Comparison of ENCODE assay signal across 8 cellular contexts in genomic region chr12:2957816-2958431, GRCh38. TPM values are rescaled to one million over a fixed set of nuclear protein-coding genes. Genes with fewer than 3 reads are reported as not detected.
DNase-seq lines count a peak whose midpoint lies in the region; ATAC-seq, FAIRE-seq and TF ChIP-seq lines count a peak whose summit lies in the region.

No MANE protein-coding gene starts in this region.

- no peak overlapping the region for H3K9ac ChIP-seq in liver (ENCODE audit: low read depth in 1 of 2, low read length in 2 of 2)

- H3K4me3 Mint-ChIP-seq in stimulated activated naive CD8-positive, alpha-beta T cell treated with anti-CD3 and anti-CD28 coated beads, Interleukin-15, Interleukin-2, amounts not matched to agents 100 ng/mL and 50 ng/mL, for 24 hours: peak overlapping the region; percentile 77
- peak overlapping the region in 1 of 2 donors; percentile 81 for H3K4me3 Mint-ChIP-seq in stimulated activated naive CD8-positive, alpha-beta T cell treated with anti-CD3 and anti-CD28 coated beads, Interleukin-15, amount 100 ng/mL, for 72 hours

- H3K27me3 Mint-ChIP-seq in stimulated activated naive CD8-positive, alpha-beta T cell treated with anti-CD3 and anti-CD28 coated beads, Interleukin-15, Interleukin-2, amounts not matched to agents 100 ng/mL and 50 ng/mL, for 24 hours: peaks cover 51% of the 10 kb centered on the region
- H3K27me3 Mint-ChIP-seq in stimulated activated naive CD8-positive, alpha-beta T cell treated with anti-CD3 and anti-CD28 coated beads, Interleukin-15, amount 100 ng/mL, for 72 hours: peaks cover 62% of the 10 kb centered on the region

- FAIRE-seq in RCC 7860 (lab: Jason Lieb, UNC): no peak

- peaks cover 21% of the 10 kb centered on the region for H3K4me1 Mint-ChIP-seq in stimulated activated naive CD8-positive, alpha-beta T cell treated with anti-CD3 and anti-CD28 coated beads, Interleukin-15, Interleukin-2, amounts not matched to agents 100 ng/mL and 50 ng/mL, for 24 hours (ENCODE audit: low read depth)
- H3K4me1 Mint-ChIP-seq in stimulated activated naive CD8-positive, alpha-beta T cell treated with anti-CD3 and anti-CD28 coated beads, Interleukin-15, amount 100 ng/mL, for 72 hours: peaks cover 25% of the 10 kb centered on the region

- in situ Hi-C loops in astrocyte of the spinal cord (cut with HindIII; ENCODE audit: low sequenced_read_pairs): no loop called here

- H3K9me3 Mint-ChIP-seq in stimulated activated naive CD8-positive, alpha-beta T cell treated with anti-CD3 and anti-CD28 coated beads, Interleukin-15, Interleukin-2, amounts not matched to agents 100 ng/mL and 50 ng/mL, for 24 hours: no peaks in the 10 kb centered on the region
- H3K9me3 Mint-ChIP-seq in stimulated activated naive CD8-positive, alpha-beta T cell treated with anti-CD3 and anti-CD28 coated beads, Interleukin-15, amount 100 ng/mL, for 72 hours: no peaks in the 10 kb centered on the region

- peaks cover 0 to 10% (median 3%) of the 10 kb centered on the region in 4 donors for H3K27me3 ChIP-seq in liver (ENCODE audit: control insufficient read depth in 4 of 4, insufficient read depth in 4 of 4, low read length in 3 of 4)

- no peak for TF ChIP-seq RAD21 in liver (IDR thresholded peaks at IDR 0.05)

- DNase-seq in stimulated activated naive CD8-positive, alpha-beta T cell treated with anti-CD3 and anti-CD28 coated beads, Interleukin-15, amount 100 ng/mL, for 72 hours: no peak
- DNase-seq in astrocyte of the spinal cord (ENCODE audit: low read depth, low spot score) (peak; percentile 17), NOMO-1 treated with dmso at 0.1 percent for 144 hours (lab: John Stamatoyannopoulos, UW; ENCODE audit: unreplicated experiment) (no peak), UCSD-AML1 (lab: John Stamatoyannopoulos, UW; ENCODE audit: unreplicated experiment) (no peak), RCC 7860 (ENCODE audit: low spot score) (no peak)

- 63% methylated on average over 11 of the region's 11 CpGs for WGBS in liver

- no peaks in the 10 kb centered on the region for H3K36me3 ChIP-seq in liver (ENCODE audit: control insufficient read depth in 4 of 4, insufficient read depth in 3 of 4, low read depth in 1 of 4, low read length in 3 of 4)

- H3K27ac ChIP-seq in liver (ENCODE audit: low read depth in 1 of 2, low read length in 2 of 2): peak overlapping the region; percentile 56 to 66

- H3K4me3 ChIP-seq in astrocyte of the spinal cord (ENCODE audit: low read depth, low read length) (peak overlapping the region; percentile 58), liver (ENCODE audit: low read depth in 1 of 3, low read length in 3 of 3) (peak overlapping the region in 1 of 3 donors; percentile 64)

- H3K4me1 ChIP-seq in liver (ENCODE audit: control insufficient read depth in 4 of 4, insufficient read depth in 4 of 4, low read length in 3 of 4): peaks cover 2 to 17% (median 8%) of the 10 kb centered on the region in 4 donors

- no peak for TF ChIP-seq CTCF in astrocyte of the spinal cord (IDR thresholded peaks at IDR 0.05; ENCODE audit: low read depth, low read length)
- no peak for TF ChIP-seq CTCF in liver (IDR thresholded peaks at IDR 0.05; ENCODE audit: low read depth, low read length, missing input control)

- H3K9me3 ChIP-seq in liver (ENCODE audit: control insufficient read depth in 4 of 4, low read length in 3 of 4): no peaks in the 10 kb centered on the region

- no peak for ATAC-seq in stimulated activated naive CD8-positive, alpha-beta T cell treated with anti-CD3 and anti-CD28 coated beads, Interleukin-15, amount 100 ng/mL, for 72 hours
- ATAC-seq in GM21786 (IDR thresholded peaks at IDR 0.05; ENCODE audit: unreplicated experiment): no peak

- H3K27ac Mint-ChIP-seq in stimulated activated naive CD8-positive, alpha-beta T cell treated with anti-CD3 and anti-CD28 coated beads, Interleukin-15, Interleukin-2, amounts not matched to agents 100 ng/mL and 50 ng/mL, for 24 hours: no peak overlapping the region
- H3K27ac Mint-ChIP-seq in stimulated activated naive CD8-positive, alpha-beta T cell treated with anti-CD3 and anti-CD28 coated beads, Interleukin-15, amount 100 ng/mL, for 72 hours: no peak overlapping the region

- no peaks in the 10 kb centered on the region for H3K36me3 Mint-ChIP-seq in stimulated activated naive CD8-positive, alpha-beta T cell treated with anti-CD3 and anti-CD28 coated beads, Interleukin-15, Interleukin-2, amounts not matched to agents 100 ng/mL and 50 ng/mL, for 24 hours (ENCODE audit: low read depth)

TF ChIP-seq in liver, 16 proteins besides CTCF, POLR2A, EP300 and RAD21:
- no peak for TF ChIP-seq EGR1 (IDR thresholded peaks at IDR 0.05; ENCODE audit: low read depth in 2 of 2)
- no peak for TF ChIP-seq YY1 (IDR thresholded peaks at IDR 0.05)
- TF ChIP-seq JUND (IDR thresholded peaks at IDR 0.05): no peak
- TF ChIP-seq REST (IDR thresholded peaks at IDR 0.05): no peak
- no peak for TF ChIP-seq HNF4A (conservative IDR thresholded peaks at IDR 0.05)
- TF ChIP-seq FOXA1 (IDR thresholded peaks at IDR 0.05): no peak
- no peak for TF ChIP-seq MAX (IDR thresholded peaks at IDR 0.05)
- no peak for TF ChIP-seq ATF3 (IDR thresholded peaks at IDR 0.05)
- TF ChIP-seq GABPA (IDR thresholded peaks at IDR 0.05 in 1 of 2, conservative IDR thresholded peaks at IDR 0.05 in 1 of 2): no peak
- no peak for TF ChIP-seq RXRA (IDR thresholded peaks at IDR 0.05)
- TF ChIP-seq HNF4G (IDR thresholded peaks at IDR 0.05): no peak
- no peak for TF ChIP-seq TAF1 (conservative IDR thresholded peaks at IDR 0.05)
- TF ChIP-seq ZBTB33 (IDR thresholded peaks at IDR 0.05): no peak
- TF ChIP-seq FOXA2 (IDR thresholded peaks at IDR 0.05): no peak
- no peak for TF ChIP-seq NR2F2 (IDR thresholded peaks at IDR 0.05)
- TF ChIP-seq SP1 (IDR thresholded peaks at IDR 0.05): no peak

RNA-seq across cellular contexts. Expression of gene TEAD4, which starts 1.3 kb away (rescaled TPM):
- total RNA-seq in liver: 1 to 10 TPM; 2.5 to 3.1 TPM
- 1 to 10 TPM in 1 of 2 donors, under 1 TPM in 1; 0.79 to 3.8 TPM for polyA plus RNA-seq in liver
